8 cellular contexts compared by ENCODE assay signal in the genomic region with DNA sequence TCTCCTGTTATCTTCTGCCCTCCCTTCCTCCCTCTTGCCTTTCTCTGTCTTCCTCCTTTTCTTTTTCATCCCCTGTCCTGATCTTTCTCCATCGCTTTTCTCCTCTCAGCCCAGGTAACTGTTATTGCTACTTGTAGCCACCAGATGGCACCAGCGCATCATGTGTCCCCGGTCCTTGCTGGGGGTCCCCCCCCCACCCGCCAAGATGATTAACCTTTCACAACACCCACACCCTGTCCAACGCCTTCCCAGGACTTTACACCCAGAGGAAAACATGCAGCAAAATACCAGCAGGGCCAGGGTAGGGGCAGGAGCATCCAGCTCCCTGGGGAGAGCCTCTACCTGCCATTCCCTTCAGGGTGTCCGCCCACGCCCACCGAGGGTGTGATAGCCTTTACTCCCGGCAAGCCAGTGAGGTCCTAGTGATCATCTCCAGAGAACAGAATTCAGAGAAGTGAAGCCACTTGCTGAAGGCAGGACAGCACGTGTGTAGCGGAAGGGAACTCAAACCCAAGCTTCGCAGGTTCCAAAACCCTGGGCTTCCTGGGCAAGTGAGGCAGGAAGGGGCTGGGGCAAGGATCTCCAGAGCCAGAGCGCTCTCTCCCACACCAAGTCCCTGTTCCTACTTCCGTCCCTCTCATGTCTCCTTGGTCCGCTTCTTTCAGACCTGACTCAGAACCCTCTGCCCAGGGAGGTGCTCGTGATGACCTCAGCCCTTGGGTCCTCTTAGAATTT. TPM values are rescaled to one million over a fixed set of nuclear protein-coding genes. Genes with fewer than 3 reads are reported as not detected.
DNase-seq lines count a peak whose midpoint lies in the region; ATAC-seq and TF ChIP-seq lines count a peak whose summit lies in the region.

No MANE protein-coding gene starts in this region.

- H3K36me3 ChIP-seq in fibroblast of lung (ENCODE audit: control insufficient read depth, insufficient read depth, low read length) (no peaks in the 10 kb centered on the region), ovary (no peaks in the 10 kb centered on the region), upper lobe of right lung (no peaks in the 10 kb centered on the region)

- no peak overlapping the region for H3K4me2 ChIP-seq in fibroblast of lung (ENCODE audit: extremely low read depth, insufficient read depth, low read length)

- no peaks in the 10 kb centered on the region for H3K4me1 ChIP-seq in fibroblast of lung (ENCODE audit: control insufficient read depth, extremely low read depth, insufficient read depth, low read length)
- no peaks in the 10 kb centered on the region for H3K4me1 ChIP-seq in ovary (ENCODE audit: insufficient read depth)
- H3K4me1 ChIP-seq in upper lobe of right lung, result no peaks in the 10 kb centered on the region

- intact Hi-C loops in ovary (cut with DNase I) (loop anchor here (5.0 kb wide), 1 partner anchor 136 kb away; a partner anchor contains a TSS), upper lobe of right lung (cut with DNase I) (loop anchor here (2.0 kb wide), 1 partner anchor 137 kb away; no protein-coding TSS in a partner anchor)

- WGBS in ovary, 3 donors, result 34 to 38% (median 36%) methylated on average over 15 to 16 of the region's 16 CpGs

- no peak overlapping the region for H2AFZ ChIP-seq in fibroblast of lung (ENCODE audit: low read length)

- ATAC-seq in upper lobe of right lung (peak; percentile 68), HG03045 (IDR thresholded peaks at IDR 0.05; ENCODE audit: unreplicated experiment) (no peak)

- H3K4me3 ChIP-seq in AG09309 (ENCODE audit: control insufficient read depth, low read depth, low read length) (no peak overlapping the region), fibroblast of lung (replicated peaks in 1 of 4; ENCODE audit: control extremely low read depth in 1 of 4, insufficient read depth in 1 of 4, low read depth in 3 of 4, low read length in 4 of 4) (no peak overlapping the region), ovary (no peak overlapping the region), upper lobe of right lung (no peak overlapping the region)

- TF ChIP-seq POLR2A in ovary (IDR thresholded peaks at IDR 0.05), result no peak

- H3K27me3 ChIP-seq in fibroblast of lung (ENCODE audit: control insufficient read depth, insufficient read depth, low read length) (peaks cover 8% of the 10 kb centered on the region), ovary (no peaks in the 10 kb centered on the region), upper lobe of right lung (peaks cover 6% of the 10 kb centered on the region)

- H3K9me3 ChIP-seq in fibroblast of lung (ENCODE audit: control insufficient read depth, insufficient read depth, low read depth, low read length), result no peaks in the 10 kb centered on the region
- H3K9me3 ChIP-seq in ovary, result no peaks in the 10 kb centered on the region
- no peaks in the 10 kb centered on the region for H3K9me3 ChIP-seq in upper lobe of right lung

- DNase-seq in AG09309 (ENCODE audit: low read depth), result no peak
- DNase-seq in GM19238 (ENCODE audit: insufficient read length, low spot score), result peak; percentile 55
- peak; percentile 80 for DNase-seq in NCI-H82 (lab: John Stamatoyannopoulos, UW)
- DNase-seq in activated T-cell treated with anti-CD3 and anti-CD28 coated beads for 1 hour (ENCODE audit: low read depth), result peak; percentile 52
- peak; percentile 25 to 34 for DNase-seq in fibroblast of lung (ENCODE audit: low read depth in 2 of 2)
- peak; percentile 39 to 68 (median 59) for DNase-seq in ovary
- DNase-seq in upper lobe of right lung, result no peak

- no peaks in the 10 kb centered on the region for H4K20me1 ChIP-seq in fibroblast of lung (ENCODE audit: control insufficient read depth, extremely low read depth, insufficient read depth, low read length)

- H3K27ac ChIP-seq in fibroblast of lung (ENCODE audit: insufficient read depth, low read length) (no peak overlapping the region), ovary (no peak overlapping the region), upper lobe of right lung (no peak overlapping the region)

- no peaks in the 10 kb centered on the region for H3K79me2 ChIP-seq in fibroblast of lung (ENCODE audit: control insufficient read depth, insufficient read depth, low read length)

- no peak for TF ChIP-seq EP300 in ovary (IDR thresholded peaks at IDR 0.05)

- H3K9ac ChIP-seq in fibroblast of lung (ENCODE audit: insufficient read depth, low read length), result no peak overlapping the region

- TF ChIP-seq CTCF in AG09309 (IDR thresholded peaks at IDR 0.05; ENCODE audit: control insufficient read depth, insufficient read depth, low read depth, low read length, missing control alignments), result peak; percentile 89
- peak; percentile 81 to 88 for TF ChIP-seq CTCF in fibroblast of lung (conservative IDR thresholded peaks at IDR 0.05 in 1 of 2, IDR thresholded peaks at IDR 0.05 in 1 of 2; ENCODE audit: low read depth in 1 of 2, low read length in 2 of 2)
- TF ChIP-seq CTCF in ovary (IDR thresholded peaks at IDR 0.05), result peak; percentile 37 to 64 (median 62)
- TF ChIP-seq CTCF in upper lobe of right lung (IDR thresholded peaks at IDR 0.05), result peak; percentile 85

RNA-seq across cellular contexts. Expression of a gene that starts 13.4 kb away (rescaled TPM):
- total RNA-seq in fibroblast of lung (not detected in 2 replicates), ovary (not detected), upper lobe of right lung (not detected)
- polyA plus RNA-seq in fibroblast of lung (not detected in 2 replicates), ovary (not detected)
- polyA plus RNA-seq in fibroblast of lung (2012), result not detected in 2 replicates
- not detected in 2 replicates for polyA minus RNA-seq in fibroblast of lung (ENCODE audit: low replicate concordance)

Comparison
In these comparisons a context has a peak if more than half of its experiments do, and no peak if none do; other contexts are left out.
1. DNase-seq: peak in GM19238 (single experiment), NCI-H82 (single experiment), activated T-cell treated with anti-CD3 and anti-CD28 coated beads for 1 hour (single experiment), fibroblast of lung (2 of 2) and ovary (5 of 5); none in AG09309 (single experiment) and upper lobe of right lung (single experiment).
2. Peak in every context shown above with its lines, with median percentiles within 50 percentile points of each other: CTCF ChIP-seq.